In genomic region chr4:16750882-16751642, GRCh38 we compare ENCODE assay signal across 19 cellular contexts.
DNase-seq lines count a peak whose midpoint lies in the region; ATAC-seq and TF ChIP-seq lines count a peak whose summit lies in the region.
"Had no signal": no experiment of that assay in that cellular context is flagged by ENCODE, and none has a peak within 500 bp of the region (broad histone marks: within the 10 kb centered on the region; RNA-seq: fewer than 3 reads in every experiment).

No MANE protein-coding gene starts in this region.

- no peaks in the 10 kb centered on the region for H3K4me1 ChIP-seq in DND-41 (ENCODE audit: insufficient read depth, low read length)
- H3K4me1 ChIP-seq: A549, HAP-1 had no signal

- TF ChIP-seq CTCF in DND-41 (IDR thresholded peaks at IDR 0.05; ENCODE audit: borderline replicate concordance, extremely low read depth, low read length, poor library complexity, severe bottlenecking) (no peak), fibroblast of pulmonary artery (IDR thresholded peaks at IDR 0.05; ENCODE audit: low read length, missing control alignments) (no peak)

- H3K9ac ChIP-seq in DND-41 (ENCODE audit: low read depth, low read length): no peak overlapping the region

- ATAC-seq in DND-41 (ENCODE audit: insufficient read depth, low read depth): no peak
- no peak for ATAC-seq in naive thymus-derived CD8-positive, alpha-beta T cell
- ATAC-seq: A549, K562 had no signal

- H3K9me3 ChIP-seq in DND-41 (ENCODE audit: insufficient read depth, low read length, severe bottlenecking): no peaks in the 10 kb centered on the region
- H3K9me3 ChIP-seq: A549, HAP-1 had no signal

- no peaks in the 10 kb centered on the region for H3K79me2 ChIP-seq in DND-41 (ENCODE audit: insufficient read depth, low read length)

- H3K4me3 ChIP-seq in DND-41 (ENCODE audit: low read depth in 1 of 2, low read length in 2 of 2) (no peak overlapping the region), fibroblast of pulmonary artery (replicated peaks; ENCODE audit: low read depth, low read length) (no peak overlapping the region)
- H3K4me3 ChIP-seq: A549, HAP-1, K562 had no signal

- H3K4me1 Mint-ChIP-seq in naive thymus-derived CD8-positive, alpha-beta T cell: no peaks in the 10 kb centered on the region
- H3K4me1 Mint-ChIP-seq in activated naive CD8-positive, alpha-beta T cell treated with anti-CD3 and anti-CD28 coated beads for 36 hours: no peaks in the 10 kb centered on the region
- H3K4me1 Mint-ChIP-seq: B cell had no signal

- DNase-seq in DND-41 (no peak), SK-N-DZ (ENCODE audit: low spot score) (peak; percentile 13), fibroblast of pulmonary artery (ENCODE audit: low read depth) (peak; percentile 15), lung microvascular endothelial cell (ENCODE audit: low read depth in 2 of 2) (peak; percentile 54 to 88), MV-4-11 (lab: John Stamatoyannopoulos, UW) (no peak), NCI-H526 treated with DMSO at 0.1 percent for 48 hours (lab: John Stamatoyannopoulos, UW) (no peak)
- no peak for DNase-seq in naive thymus-derived CD8-positive, alpha-beta T cell
- no peak for DNase-seq in activated naive CD8-positive, alpha-beta T cell treated with anti-CD3 and anti-CD28 coated beads for 36 hours
- DNase-seq: DMS53, NCI-H1105, NCI-H2029 treated with DMSO at 0.1 percent for 48 hours, NCI-H226, NCI-H524, RPMI8226, SIG-M5 had no signal

- H3K4me2 ChIP-seq in DND-41 (ENCODE audit: insufficient read depth, low read length): peak overlapping the region; percentile 19; the same call in 1 of the 2 replicates
- H3K4me2 ChIP-seq: A549 had no signal

- POLR2A ChIA-PET in naive thymus-derived CD8-positive, alpha-beta T cell (lab: Charles Lee): no interaction called here

- no peak overlapping the region for H3K27ac ChIP-seq in DND-41 (ENCODE audit: low read length)
- H3K27ac ChIP-seq: A549 had no signal

- no peaks in the 10 kb centered on the region for H3K36me3 ChIP-seq in DND-41 (ENCODE audit: insufficient read depth, low read length)
- H3K36me3 ChIP-seq: HAP-1 had no signal

- no peaks in the 10 kb centered on the region for H3K36me3 Mint-ChIP-seq in naive thymus-derived CD8-positive, alpha-beta T cell
- no peaks in the 10 kb centered on the region for H3K36me3 Mint-ChIP-seq in activated naive CD8-positive, alpha-beta T cell treated with anti-CD3 and anti-CD28 coated beads for 36 hours

- H3K27ac Mint-ChIP-seq in naive thymus-derived CD8-positive, alpha-beta T cell: no peak overlapping the region
- no peak overlapping the region for H3K27ac Mint-ChIP-seq in activated naive CD8-positive, alpha-beta T cell treated with anti-CD3 and anti-CD28 coated beads for 36 hours
- H3K27ac Mint-ChIP-seq: B cell had no signal

- H4K20me1 ChIP-seq in DND-41 (ENCODE audit: insufficient read depth, low read length): no peaks in the 10 kb centered on the region

- peaks cover 3% of the 10 kb centered on the region for H3K27me3 ChIP-seq in DND-41 (ENCODE audit: insufficient read depth, low read length, poor library complexity)

- H3K9me3 Mint-ChIP-seq in naive thymus-derived CD8-positive, alpha-beta T cell: no peaks in the 10 kb centered on the region
- H3K9me3 Mint-ChIP-seq in activated naive CD8-positive, alpha-beta T cell treated with anti-CD3 and anti-CD28 coated beads for 36 hours: no peaks in the 10 kb centered on the region

- H3K27me3 Mint-ChIP-seq in naive thymus-derived CD8-positive, alpha-beta T cell: peaks cover 0 to 9% (median 0%) of the 10 kb centered on the region in 5 donors
- H3K27me3 Mint-ChIP-seq in activated naive CD8-positive, alpha-beta T cell treated with anti-CD3 and anti-CD28 coated beads for 36 hours: no peaks in the 10 kb centered on the region
- H3K27me3 Mint-ChIP-seq: B cell had no signal

- no peak overlapping the region for H3K4me3 Mint-ChIP-seq in naive thymus-derived CD8-positive, alpha-beta T cell
- no peak overlapping the region for H3K4me3 Mint-ChIP-seq in activated naive CD8-positive, alpha-beta T cell treated with anti-CD3 and anti-CD28 coated beads for 36 hours
- H3K4me3 Mint-ChIP-seq: B cell had no signal

- H2AFZ ChIP-seq in DND-41 (ENCODE audit: low read depth, low read length): no peak overlapping the region

Comparison
In these comparisons a context has a peak if more than half of its experiments do, and no peak if none do; other contexts are left out.
1. DNase-seq: peak in SK-N-DZ (single experiment), fibroblast of pulmonary artery (single experiment) and lung microvascular endothelial cell (2 of 2); none in DND-41 (single experiment), MV-4-11 (single experiment), naive thymus-derived CD8-positive, alpha-beta T cell (0 of 10), NCI-H526 treated with DMSO at 0.1 percent for 48 hours (single experiment) and activated naive CD8-positive, alpha-beta T cell treated with anti-CD3 and anti-CD28 coated beads for 36 hours (single experiment).